ENCODE assay signal across 8 cellular contexts in genomic region chr11:67118801-67119576, GRCh38. TPM values are rescaled to one million over a fixed set of nuclear protein-coding genes. Genes with fewer than 3 reads are reported as not detected.
DNase-seq lines count a peak whose midpoint lies in the region; ATAC-seq and TF ChIP-seq lines count a peak whose summit lies in the region.

Gene KDM2A (plus strand): TSS chr11:67119263. CDS start chr11:67121317, 2,054 bp downstream.

- peaks cover 60% of the 10 kb centered on the region for H3K4me1 ChIP-seq in mononuclear cell (ENCODE audit: insufficient read depth, low read length)

- no peaks in the 10 kb centered on the region for H3K27me3 ChIP-seq in mononuclear cell (ENCODE audit: insufficient read depth, low read length)

- no peak for TF ChIP-seq RAD21 in Ishikawa (IDR thresholded peaks at IDR 0.05; ENCODE audit: low read depth)

- ATAC-seq in GM21576 (IDR thresholded peaks at IDR 0.05; ENCODE audit: unreplicated experiment), result peak; percentile 62

- no peak for TF ChIP-seq CTCF in epithelial cell of esophagus (IDR thresholded peaks at IDR 0.05; ENCODE audit: insufficient read depth, low read depth, low read length, missing control alignments)

- TF ChIP-seq EP300 in Ishikawa (IDR thresholded peaks at IDR 0.05; ENCODE audit: borderline replicate concordance), result no peak; the same call in 1 of the 2 replicates

- DNase-seq in DMS 273 (lab: John Stamatoyannopoulos, UW; ENCODE audit: unreplicated experiment) (peak; percentile 99), OCI-M1 (lab: John Stamatoyannopoulos, UW) (peak; percentile 98), activated T-cell treated with anti-CD3 and anti-CD28 coated beads for 4 hours (peak; percentile 97), epithelial cell of esophagus (ENCODE audit: low read depth) (peak; percentile 99)
- DNase-seq in stimulated activated CD8-positive, alpha-beta memory T cell treated with anti-CD3 and anti-CD28 coated beads, Interleukin-2, amount 100 ng/mL, for 48 hours (ENCODE audit: low read depth in 2 of 2), result peak; percentile 98 to 99

- H3K4me3 ChIP-seq in epithelial cell of esophagus (ENCODE audit: low read length) (peak within 1 kb of the TSS; percentile 97), mononuclear cell (ENCODE audit: low read length) (peak within 1 kb of the TSS; percentile 80)

- H3K9me3 ChIP-seq in mononuclear cell (ENCODE audit: low read depth, low read length), result no peaks in the 10 kb centered on the region

TF ChIP-seq in Ishikawa, 13 proteins besides CTCF, POLR2A, EP300 and RAD21:
- no peak for TF ChIP-seq NFIC (IDR thresholded peaks at IDR 0.05)
- TF ChIP-seq TEAD4 (IDR thresholded peaks at IDR 0.05), result no peak
- TF ChIP-seq CREB1 (IDR thresholded peaks at IDR 0.05; ENCODE audit: low read depth), result no peak
- 0 out of 2 replicates have a peak, but pooled peaks have one; percentile 40 for TF ChIP-seq MAX (IDR thresholded peaks at IDR 0.05)
- TF ChIP-seq EGR1 (IDR thresholded peaks at IDR 0.05), result peak; percentile 79
- TF ChIP-seq ZBTB7A (IDR thresholded peaks at IDR 0.05; ENCODE audit: low read depth), result no peak; the same call in 1 of the 2 replicates
- TF ChIP-seq TAF1 (IDR thresholded peaks at IDR 0.05; ENCODE audit: low read depth), result peak; percentile 98
- TF ChIP-seq, protein P1, sequence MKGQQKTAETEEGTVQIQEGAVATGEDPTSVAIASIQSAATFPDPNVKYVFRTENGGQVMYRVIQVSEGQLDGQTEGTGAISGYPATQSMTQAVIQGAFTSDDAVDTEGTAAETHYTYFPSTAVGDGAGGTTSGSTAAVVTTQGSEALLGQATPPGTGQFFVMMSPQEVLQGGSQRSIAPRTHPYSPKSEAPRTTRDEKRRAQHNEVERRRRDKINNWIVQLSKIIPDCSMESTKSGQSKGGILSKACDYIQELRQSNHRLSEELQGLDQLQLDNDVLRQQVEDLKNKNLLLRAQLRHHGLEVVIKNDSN (IDR thresholded peaks at IDR 0.05), result no peak
- TF ChIP-seq CEBPB (IDR thresholded peaks at IDR 0.05), result no peak
- no peak for TF ChIP-seq FOXM1 (IDR thresholded peaks at IDR 0.05; ENCODE audit: borderline replicate concordance, low read depth)
- TF ChIP-seq TCF12 (IDR thresholded peaks at IDR 0.05; ENCODE audit: low read depth), result peak; percentile 35; the same call in 1 of the 2 replicates
- TF ChIP-seq, protein P2, sequence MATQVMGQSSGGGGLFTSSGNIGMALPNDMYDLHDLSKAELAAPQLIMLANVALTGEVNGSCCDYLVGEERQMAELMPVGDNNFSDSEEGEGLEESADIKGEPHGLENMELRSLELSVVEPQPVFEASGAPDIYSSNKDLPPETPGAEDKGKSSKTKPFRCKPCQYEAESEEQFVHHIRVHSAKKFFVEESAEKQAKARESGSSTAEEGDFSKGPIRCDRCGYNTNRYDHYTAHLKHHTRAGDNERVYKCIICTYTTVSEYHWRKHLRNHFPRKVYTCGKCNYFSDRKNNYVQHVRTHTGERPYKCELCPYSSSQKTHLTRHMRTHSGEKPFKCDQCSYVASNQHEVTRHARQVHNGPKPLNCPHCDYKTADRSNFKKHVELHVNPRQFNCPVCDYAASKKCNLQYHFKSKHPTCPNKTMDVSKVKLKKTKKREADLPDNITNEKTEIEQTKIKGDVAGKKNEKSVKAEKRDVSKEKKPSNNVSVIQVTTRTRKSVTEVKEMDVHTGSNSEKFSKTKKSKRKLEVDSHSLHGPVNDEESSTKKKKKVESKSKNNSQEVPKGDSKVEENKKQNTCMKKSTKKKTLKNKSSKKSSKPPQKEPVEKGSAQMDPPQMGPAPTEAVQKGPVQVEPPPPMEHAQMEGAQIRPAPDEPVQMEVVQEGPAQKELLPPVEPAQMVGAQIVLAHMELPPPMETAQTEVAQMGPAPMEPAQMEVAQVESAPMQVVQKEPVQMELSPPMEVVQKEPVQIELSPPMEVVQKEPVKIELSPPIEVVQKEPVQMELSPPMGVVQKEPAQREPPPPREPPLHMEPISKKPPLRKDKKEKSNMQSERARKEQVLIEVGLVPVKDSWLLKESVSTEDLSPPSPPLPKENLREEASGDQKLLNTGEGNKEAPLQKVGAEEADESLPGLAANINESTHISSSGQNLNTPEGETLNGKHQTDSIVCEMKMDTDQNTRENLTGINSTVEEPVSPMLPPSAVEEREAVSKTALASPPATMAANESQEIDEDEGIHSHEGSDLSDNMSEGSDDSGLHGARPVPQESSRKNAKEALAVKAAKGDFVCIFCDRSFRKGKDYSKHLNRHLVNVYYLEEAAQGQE (IDR thresholded peaks at IDR 0.05; ENCODE audit: low read depth), result no peak
- TF ChIP-seq YY1 (IDR thresholded peaks at IDR 0.05; ENCODE audit: low read depth), result peak; percentile 94

RNA-seq across cellular contexts. Expression of gene KDM2A, which starts in this region (rescaled TPM):
- 197 TPM for total RNA-seq in mononuclear cell

Comparison
In these comparisons a context has a peak if more than half of its experiments do, and no peak if none do; other contexts are left out.
1. Peak in every context shown above with its lines: DNase-seq, ATAC-seq and H3K4me3 ChIP-seq.